Comparison of ENCODE assay signal across 29 cellular contexts in the genomic region with DNA sequence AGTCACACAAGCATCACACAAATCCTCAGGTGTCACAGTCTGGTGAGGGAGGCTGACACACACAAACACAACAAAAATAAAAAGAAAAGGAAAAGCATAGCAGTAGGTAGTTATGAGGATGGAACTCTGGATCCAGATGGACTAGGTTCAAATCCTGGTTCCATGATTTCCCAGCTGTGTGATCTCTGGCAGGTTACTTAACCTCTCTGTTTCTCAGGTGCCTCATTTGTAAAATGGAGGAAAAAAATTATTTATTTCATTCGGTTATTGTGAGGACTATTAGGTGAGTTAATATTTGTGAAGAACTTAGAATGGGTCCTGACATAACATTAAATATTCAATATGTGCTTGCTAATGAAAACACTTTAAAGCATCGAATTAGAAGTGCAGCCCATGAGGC. TPM values are rescaled to one million over a fixed set of nuclear protein-coding genes. Genes with fewer than 3 reads are reported as not detected.
DNase-seq lines count a peak whose midpoint lies in the region; ATAC-seq, FAIRE-seq and TF ChIP-seq lines count a peak whose summit lies in the region.
"Had no signal": no experiment of that assay in that cellular context is flagged by ENCODE, and none has a peak within 500 bp of the region (broad histone marks: within the 10 kb centered on the region; RNA-seq: fewer than 3 reads in every experiment).

No MANE protein-coding gene starts in this region.

- no peak overlapping the region for H3K27ac Mint-ChIP-seq in stimulated activated naive CD8-positive, alpha-beta T cell treated with anti-CD3 and anti-CD28 coated beads, Interleukin-15, amount 100 ng/mL, for 72 hours
- H3K27ac Mint-ChIP-seq: CD14-positive monocyte; CD4-positive, alpha-beta memory T cell; CD4-positive, CD25-positive, alpha-beta regulatory T cell had no signal

- intact Hi-C loops in K562 (cut with micrococcal nuclease): no loop called here

- H2AFZ ChIP-seq in K562 (ENCODE audit: low read depth, low read length): no peak overlapping the region

- no peak for TF ChIP-seq CTCF in A549 (IDR thresholded peaks at IDR 0.05)
- TF ChIP-seq CTCF in K562 (IDR thresholded peaks at IDR 0.05 in 2 of 3, conservative IDR thresholded peaks at IDR 0.05 in 1 of 3; ENCODE audit: insufficient read depth in 2 of 3, low read depth in 1 of 3, low read length in 3 of 3): no peak

- no peaks in the 10 kb centered on the region for H4K20me1 ChIP-seq in K562 (replicated peaks; ENCODE audit: control insufficient read depth, insufficient read depth, low read length)
- H4K20me1 ChIP-seq: BLaER1 had no signal

- POLR2A ChIA-PET in A549 (lab: Yijun Ruan, JAX) (no interaction called here), K562 (lab: Yijun Ruan, JAX) (interaction anchor here (0.6 kb wide), 1 partner anchor 329 kb away, joined by 4 read pairs; no protein-coding TSS in a partner anchor)

- H3K27me3 Mint-ChIP-seq in stimulated activated naive CD8-positive, alpha-beta T cell treated with anti-CD3 and anti-CD28 coated beads, Interleukin-15, amount 100 ng/mL, for 72 hours: no peaks in the 10 kb centered on the region
- H3K27me3 Mint-ChIP-seq: CD4-positive, CD25-positive, alpha-beta regulatory T cell; CD8-positive, alpha-beta memory T cell had no signal

- ATAC-seq in A549: no peak
- ATAC-seq in K562: no peak
- no peak for ATAC-seq in stimulated activated naive CD8-positive, alpha-beta T cell treated with anti-CD3 and anti-CD28 coated beads, Interleukin-15, amount 100 ng/mL, for 72 hours
- ATAC-seq: GM12878 had no signal

- 2% methylated on average over 2 of the region's 2 CpGs for WGBS in A549 (ENCODE audit: missing lambda C conversion rate)
- 0% methylated on average over 2 of the region's 2 CpGs for WGBS in K562 (ENCODE audit: insufficient coverage, low coverage, missing lambda C conversion rate)

- H3K4me2 ChIP-seq in A549 (no peak overlapping the region), K562 (ENCODE audit: insufficient read depth, low read length) (no peak overlapping the region)
- H3K4me2 ChIP-seq: BLaER1 had no signal

- H3K4me1 ChIP-seq in A549 (no peaks in the 10 kb centered on the region), K562 (replicated peaks in 1 of 2; ENCODE audit: control insufficient read depth in 2 of 2, insufficient read depth in 2 of 2, low read length in 2 of 2) (no peaks in the 10 kb centered on the region)
- H3K4me1 ChIP-seq: BE2C, BLaER1 had no signal

- no peak overlapping the region for H3K4me3 Mint-ChIP-seq in stimulated activated naive CD8-positive, alpha-beta T cell treated with anti-CD3 and anti-CD28 coated beads, Interleukin-15, amount 100 ng/mL, for 72 hours
- H3K4me3 Mint-ChIP-seq: CD14-positive monocyte; CD4-positive, alpha-beta memory T cell; CD4-positive, CD25-positive, alpha-beta regulatory T cell; CD8-positive, alpha-beta memory T cell had no signal

- no peaks in the 10 kb centered on the region for H3K9me3 Mint-ChIP-seq in stimulated activated naive CD8-positive, alpha-beta T cell treated with anti-CD3 and anti-CD28 coated beads, Interleukin-15, amount 100 ng/mL, for 72 hours
- H3K9me3 Mint-ChIP-seq: CD4-positive, alpha-beta memory T cell had no signal

- BruUV-seq in K562 (replicated peaks; lab: Mats Ljungman, UMichigan): no TSS peak

- FAIRE-seq in A549 (lab: Jason Lieb, UNC) (peak; percentile 13), K562 (lab: Jason Lieb, UNC) (no peak)
- FAIRE-seq: GM12878, GM12892, GM18507 had no signal

- TF ChIP-seq POLR2A in A549 (IDR thresholded peaks at IDR 0.05; ENCODE audit: low read length) (no peak), K562 (conservative IDR thresholded peaks at IDR 0.05) (no peak)

- TF ChIP-seq RAD21 in A549 (conservative IDR thresholded peaks at IDR 0.05 in 1 of 2, IDR thresholded peaks at IDR 0.05 in 1 of 2) (no peak), K562 (CRISPR knock-in tag; conservative IDR thresholded peaks at IDR 0.05 in 1 of 2, IDR thresholded peaks at IDR 0.05 in 1 of 2) (no peak)

- CTCF ChIA-PET in A549 (lab: Yijun Ruan, JAX) (no interaction called here), K562 (lab: Yijun Ruan, JAX; ENCODE audit: low intra/inter-chr PET ratio) (no interaction called here)

- no peaks in the 10 kb centered on the region for H3K4me1 Mint-ChIP-seq in stimulated activated naive CD8-positive, alpha-beta T cell treated with anti-CD3 and anti-CD28 coated beads, Interleukin-15, amount 100 ng/mL, for 72 hours
- H3K4me1 Mint-ChIP-seq: CD14-positive monocyte; CD4-positive, alpha-beta memory T cell; CD4-positive, CD25-positive, alpha-beta regulatory T cell; CD8-positive, alpha-beta memory T cell had no signal

- in situ Hi-C loops in K562 (cut with MboI): no loop called here

- H3K27ac ChIP-seq in A549 (no peak overlapping the region), K562 (ENCODE audit: extremely low read depth, low read depth, low read length) (no peak overlapping the region)
- H3K27ac ChIP-seq: 22Rv1, BLaER1 had no signal

- no peak overlapping the region for H3K9ac ChIP-seq in K562 (ENCODE audit: insufficient read depth in 1 of 2, low read depth in 2 of 2, low read length in 2 of 2)
- H3K9ac ChIP-seq: BLaER1 had no signal

- no peak overlapping the region for H3K4me3 ChIP-seq in A549
- H3K4me3 ChIP-seq in K562: no peak overlapping the region
- H3K4me3 ChIP-seq: BLaER1, GM12878 had no signal

- no peaks in the 10 kb centered on the region for H3K36me3 ChIP-seq in K562 (ENCODE audit: control insufficient read depth, insufficient read depth, low read length)
- H3K36me3 ChIP-seq: BE2C, BLaER1 had no signal

- DNase-seq in A549 (ENCODE audit: low read depth in 1 of 2, low spot score in 1 of 2) (no peak), K562 (ENCODE audit: extremely low read depth in 1 of 4, low spot score in 3 of 4) (no peak), RKO (ENCODE audit: low spot score) (no peak)
- DNase-seq in stimulated activated naive CD8-positive, alpha-beta T cell treated with anti-CD3 and anti-CD28 coated beads, Interleukin-15, amount 100 ng/mL, for 72 hours: no peak
- DNase-seq: ACHN; BE2C; C1 segment of cervical spinal cord; CD4-positive, alpha-beta memory T cell; CD4-positive, CD25-positive, alpha-beta regulatory T cell; CD8-positive, alpha-beta memory T cell; COR-L47; DMS 273 treated with DMSO at 0.1 percent for 48 hours; DMS153; DMS53; DMS79; DND-41; EL; GDM1 had no signal

- TF ChIP-seq EP300 in A549 (IDR thresholded peaks at IDR 0.05) (no peak), K562 (IDR thresholded peaks at IDR 0.05; ENCODE audit: low read length) (no peak)

- no peaks in the 10 kb centered on the region for H3K79me2 ChIP-seq in K562 (ENCODE audit: control insufficient read depth, insufficient read depth, low read length)

- H3K27me3 ChIP-seq in K562 (ENCODE audit: control insufficient read depth in 2 of 2, insufficient read depth in 2 of 2, low read length in 2 of 2): peaks cover 0 to 4% of the 10 kb centered on the region in 2 experiments; a peak in 1 of 5 replicates
- H3K27me3 ChIP-seq: BE2C had no signal

- H3K9me1 ChIP-seq in K562 (ENCODE audit: control insufficient read depth, insufficient read depth, low read length): no peaks in the 10 kb centered on the region

- H3K9me3 ChIP-seq in A549 (no peaks in the 10 kb centered on the region), K562 (replicated peaks; ENCODE audit: control insufficient read depth, insufficient read depth, low read depth, low read length) (no peaks in the 10 kb centered on the region)
- H3K9me3 ChIP-seq: BE2C, BLaER1 had no signal

RNA-seq across cellular contexts. Expression of a gene that starts 19.8 kb away (rescaled TPM):
- polyA plus RNA-seq in A549 (2011; rRNA removed): not detected in 2 replicates
- 0.09 TPM in 1 of 2 replicates, not detected in the other for polyA plus RNA-seq in A549 (2012; cell fraction: cytosol; rRNA removed)
- not detected in 2 replicates for polyA plus RNA-seq in A549 (2012; cell fraction: nucleus; rRNA removed)
- not detected in 3 replicates for polyA plus RNA-seq in A549 (2017; fragmentation: RNase III; extraction: RNeasy Plus Mini Kit Qiagen cat#74134 plus additional on column Dnase treatment)
- not detected in 2 replicates for polyA minus RNA-seq in A549 (2011; rRNA and poly(A)+ RNA removed)
- total RNA-seq in K562 (2011; cell fraction: chromatin; rRNA removed; ENCODE audit: low replicate concordance): 8.7 and 13.5 TPM in 2 replicates
- 7.0 and 9.2 TPM in 2 replicates for total RNA-seq in K562 (2011; cell fraction: nucleolus; rRNA removed)
- total RNA-seq in K562 (2011; cell fraction: nucleoplasm; rRNA removed): 11.6 and 11.8 TPM in 2 replicates
- total RNA-seq in K562 (2014; rRNA removed): 493 and 621 TPM in 2 replicates
- 357 and 472 TPM in 2 replicates for total RNA-seq in K562 (2014; rRNA removed; fragmentation: Illumina TruSeq; extraction: Trizol)
- total RNA-seq in K562 (2015; rRNA removed; fragmentation: Illumina TruSeq; extraction: Trizol): 426 and 437 TPM in 2 replicates
- total RNA-seq in K562 (2021): 608 and 670 TPM in 2 replicates
- polyA plus RNA-seq in K562 (2011; rRNA removed): 156 and 342 TPM in 2 replicates
- polyA plus RNA-seq in K562 (2011; cell fraction: cytosol; rRNA removed): 34.2 and 38.0 TPM in 2 replicates
- polyA plus RNA-seq in K562 (2011; cell fraction: nucleus; rRNA removed): 27.7 and 38.1 TPM in 2 replicates
- polyA plus RNA-seq in K562 (2012): 178 and 351 TPM in 2 replicates
- polyA plus RNA-seq in K562 (2014; fragmentation: Illumina TruSeq; extraction: Trizol): 204 and 215 TPM in 2 replicates
- 1,000 to 10,000 TPM; 1,581 to 1,651 TPM for polyA plus RNA-seq in K562 (2014; fragmentation: Nextera tagmentation; extraction: Ambion mirVana)
- polyA plus RNA-seq in K562 (2014; rRNA removed): 356 and 549 TPM in 2 replicates
- polyA minus RNA-seq in K562 (2011; rRNA and poly(A)+ RNA removed): 44.7 and 168 TPM in 2 replicates
- polyA minus RNA-seq in K562 (2011; cell fraction: cytosol; rRNA and poly(A)+ RNA removed): 57.8 and 106 TPM in 2 replicates
- 3.2 and 6.3 TPM in 2 replicates for polyA minus RNA-seq in K562 (2011; cell fraction: nucleus; rRNA and poly(A)+ RNA removed)
- total RNA-seq: A673; CD4-positive, alpha-beta memory T cell; CD4-positive, CD25-positive, alpha-beta regulatory T cell; CD8-positive, alpha-beta memory T cell; G401; GM12878 had no signal
- polyA plus RNA-seq: AG04450; CD14-positive monocyte; CD4-positive, alpha-beta memory T cell; CD4-positive, CD25-positive, alpha-beta regulatory T cell; CD8-positive, alpha-beta memory T cell had no signal

RNA-seq across cellular contexts. Expression of a gene that starts 29.3 kb away (rescaled TPM):
- polyA plus RNA-seq in A549 (2011; rRNA removed): not detected in 2 replicates
- polyA plus RNA-seq in A549 (2012; cell fraction: cytosol; rRNA removed): not detected in 2 replicates
- polyA plus RNA-seq in A549 (2012; cell fraction: nucleus; rRNA removed): not detected in 2 replicates
- not detected in 3 replicates for polyA plus RNA-seq in A549 (2017; fragmentation: RNase III; extraction: RNeasy Plus Mini Kit Qiagen cat#74134 plus additional on column Dnase treatment)
- polyA minus RNA-seq in A549 (2011; rRNA and poly(A)+ RNA removed): not detected in 2 replicates
- not detected in 2 replicates for total RNA-seq in K562 (2011; cell fraction: chromatin; rRNA removed; ENCODE audit: low replicate concordance)
- 4.7 and 5.4 TPM in 2 replicates for total RNA-seq in K562 (2011; cell fraction: nucleolus; rRNA removed)
- 3.7 TPM in 1 of 2 replicates, not detected in the other for total RNA-seq in K562 (2011; cell fraction: nucleoplasm; rRNA removed)
- 23.7 and 90.7 TPM in 2 replicates for total RNA-seq in K562 (2014; rRNA removed)
- 81.1 and 105 TPM in 2 replicates for total RNA-seq in K562 (2014; rRNA removed; fragmentation: Illumina TruSeq; extraction: Trizol)
- 68.2 and 72.4 TPM in 2 replicates for total RNA-seq in K562 (2015; rRNA removed; fragmentation: Illumina TruSeq; extraction: Trizol)
- total RNA-seq in K562 (2021): 583 and 588 TPM in 2 replicates
- 36.1 and 85.8 TPM in 2 replicates for polyA plus RNA-seq in K562 (2011; rRNA removed)
- polyA plus RNA-seq in K562 (2011; cell fraction: cytosol; rRNA removed): 29.3 and 51.3 TPM in 2 replicates
- polyA plus RNA-seq in K562 (2011; cell fraction: nucleus; rRNA removed): 9.4 and 10.3 TPM in 2 replicates
- polyA plus RNA-seq in K562 (2012): 73.0 and 308 TPM in 2 replicates
- 32.4 and 37.7 TPM in 2 replicates for polyA plus RNA-seq in K562 (2014; fragmentation: Illumina TruSeq; extraction: Trizol)
- 10 to 100 TPM; 84.6 to 84.9 TPM for polyA plus RNA-seq in K562 (2014; fragmentation: Nextera tagmentation; extraction: Ambion mirVana)
- polyA plus RNA-seq in K562 (2014; rRNA removed): 2.7 and 6.0 TPM in 2 replicates
- polyA minus RNA-seq in K562 (2011; rRNA and poly(A)+ RNA removed): 5.0 and 16.5 TPM in 2 replicates
- 11.3 and 35.3 TPM in 2 replicates for polyA minus RNA-seq in K562 (2011; cell fraction: cytosol; rRNA and poly(A)+ RNA removed)
- polyA minus RNA-seq in K562 (2011; cell fraction: nucleus; rRNA and poly(A)+ RNA removed): 1.3 and 2.6 TPM in 2 replicates
- total RNA-seq: A673; CD4-positive, alpha-beta memory T cell; CD4-positive, CD25-positive, alpha-beta regulatory T cell; CD8-positive, alpha-beta memory T cell; G401 had no signal
- polyA plus RNA-seq: AG04450; CD14-positive monocyte; CD4-positive, alpha-beta memory T cell; CD4-positive, CD25-positive, alpha-beta regulatory T cell; CD8-positive, alpha-beta memory T cell; GM12878 had no signal

RNA-seq across cellular contexts. Expression of a gene that starts 38.8 kb away (rescaled TPM):
- polyA plus RNA-seq in A549 (2011; rRNA removed) (not detected in 2 replicates), A549 (2017; fragmentation: RNase III; extraction: RNeasy Plus Mini Kit Qiagen cat#74134 plus additional on column Dnase treatment) (not detected in 3 replicates), K562 (2011; rRNA removed) (not detected in 2 replicates), K562 (2014; fragmentation: Illumina TruSeq; extraction: Trizol) (not detected in 2 replicates), K562 (2014; fragmentation: Nextera tagmentation; extraction: Ambion mirVana) (under 1 TPM in 1 of 2 experiments, not detected in 1; 0.21 TPM), K562 (2014; rRNA removed) (not detected in 2 replicates)
- polyA plus RNA-seq in A549 (2012; cell fraction: cytosol; rRNA removed): not detected in 2 replicates
- polyA plus RNA-seq in A549 (2012; cell fraction: nucleus; rRNA removed): not detected in 2 replicates
- polyA minus RNA-seq in A549 (2011; rRNA and poly(A)+ RNA removed): not detected in 2 replicates
- total RNA-seq in K562 (2011; cell fraction: chromatin; rRNA removed; ENCODE audit: low replicate concordance): not detected in 2 replicates
- not detected in 2 replicates for total RNA-seq in K562 (2011; cell fraction: nucleolus; rRNA removed)
- total RNA-seq in K562 (2011; cell fraction: nucleoplasm; rRNA removed): not detected in 2 replicates
- total RNA-seq in K562 (2014; rRNA removed) (not detected in 2 replicates), K562 (2014; rRNA removed; fragmentation: Illumina TruSeq; extraction: Trizol) (not detected in 2 replicates), K562 (2015; rRNA removed; fragmentation: Illumina TruSeq; extraction: Trizol) (not detected in 2 replicates), K562 (2021) (not detected in 2 replicates)
- 0.16 TPM in 1 of 2 replicates, not detected in the other for polyA plus RNA-seq in K562 (2011; cell fraction: cytosol; rRNA removed)
- not detected in 2 replicates for polyA plus RNA-seq in K562 (2011; cell fraction: nucleus; rRNA removed)
- not detected in 2 replicates for polyA plus RNA-seq in K562 (2012)
- polyA minus RNA-seq in K562 (2011; rRNA and poly(A)+ RNA removed): not detected in 2 replicates
- polyA minus RNA-seq in K562 (2011; cell fraction: cytosol; rRNA and poly(A)+ RNA removed): not detected in 2 replicates
- not detected in 2 replicates for polyA minus RNA-seq in K562 (2011; cell fraction: nucleus; rRNA and poly(A)+ RNA removed)
- total RNA-seq: A172; A673; CD4-positive, alpha-beta memory T cell; CD4-positive, CD25-positive, alpha-beta regulatory T cell; CD8-positive, alpha-beta memory T cell; Daoy; G401; GM12878 had no signal
- polyA plus RNA-seq: AG04450; CD14-positive monocyte; CD4-positive, alpha-beta memory T cell; CD4-positive, CD25-positive, alpha-beta regulatory T cell; CD8-positive, alpha-beta memory T cell; GM12878 had no signal

RNA-seq across cellular contexts. Expression of a gene that starts 48.4 kb away (rescaled TPM):
- not detected in 2 replicates for polyA plus RNA-seq in A549 (2011; rRNA removed)
- polyA plus RNA-seq in A549 (2012; cell fraction: cytosol; rRNA removed): not detected in 2 replicates
- not detected in 2 replicates for polyA plus RNA-seq in A549 (2012; cell fraction: nucleus; rRNA removed)
- polyA plus RNA-seq in A549 (2017; fragmentation: RNase III; extraction: RNeasy Plus Mini Kit Qiagen cat#74134 plus additional on column Dnase treatment): not detected in 3 replicates
- polyA minus RNA-seq in A549 (2011; rRNA and poly(A)+ RNA removed): not detected in 2 replicates
- total RNA-seq in K562 (2011; cell fraction: chromatin; rRNA removed; ENCODE audit: low replicate concordance): not detected in 2 replicates
- total RNA-seq in K562 (2011; cell fraction: nucleolus; rRNA removed): not detected in 2 replicates
- total RNA-seq in K562 (2011; cell fraction: nucleoplasm; rRNA removed): not detected in 2 replicates
- 0.77 and 1.7 TPM in 2 replicates for total RNA-seq in K562 (2014; rRNA removed)
- not detected in 2 replicates for total RNA-seq in K562 (2014; rRNA removed; fragmentation: Illumina TruSeq; extraction: Trizol)
- not detected in 2 replicates for total RNA-seq in K562 (2015; rRNA removed; fragmentation: Illumina TruSeq; extraction: Trizol)
- total RNA-seq in K562 (2021): 467 and 531 TPM in 2 replicates
- polyA plus RNA-seq in K562 (2011; rRNA removed): not detected in 2 replicates
- polyA plus RNA-seq in K562 (2011; cell fraction: cytosol; rRNA removed): not detected in 2 replicates
- polyA plus RNA-seq in K562 (2011; cell fraction: nucleus; rRNA removed): not detected in 2 replicates
- polyA plus RNA-seq in K562 (2012): not detected in 2 replicates
- polyA plus RNA-seq in K562 (2014; fragmentation: Illumina TruSeq; extraction: Trizol): not detected in 2 replicates
- not detected for polyA plus RNA-seq in K562 (2014; fragmentation: Nextera tagmentation; extraction: Ambion mirVana)
- polyA plus RNA-seq in K562 (2014; rRNA removed): 0.54 and 0.77 TPM in 2 replicates
- not detected in 2 replicates for polyA minus RNA-seq in K562 (2011; rRNA and poly(A)+ RNA removed)
- not detected in 2 replicates for polyA minus RNA-seq in K562 (2011; cell fraction: cytosol; rRNA and poly(A)+ RNA removed)
- polyA minus RNA-seq in K562 (2011; cell fraction: nucleus; rRNA and poly(A)+ RNA removed): not detected in 2 replicates
- total RNA-seq: A172; A673; CD4-positive, alpha-beta memory T cell; CD4-positive, CD25-positive, alpha-beta regulatory T cell; CD8-positive, alpha-beta memory T cell; G401; GM12878 had no signal
- polyA plus RNA-seq: AG04450; CD14-positive monocyte; CD4-positive, alpha-beta memory T cell; CD4-positive, CD25-positive, alpha-beta regulatory T cell; CD8-positive, alpha-beta memory T cell; GM12878 had no signal

RNA-seq across cellular contexts. Expression of a gene that starts 57.9 kb away (rescaled TPM):
- polyA plus RNA-seq in A549 (2011; rRNA removed) (not detected in 2 replicates), A549 (2017; fragmentation: RNase III; extraction: RNeasy Plus Mini Kit Qiagen cat#74134 plus additional on column Dnase treatment) (not detected in 3 replicates), K562 (2011; rRNA removed) (not detected in 2 replicates), K562 (2014; fragmentation: Illumina TruSeq; extraction: Trizol) (15.3 and 15.5 TPM in 2 replicates), K562 (2014; fragmentation: Nextera tagmentation; extraction: Ambion mirVana) (10 to 100 TPM; 25.1 to 27.6 TPM), K562 (2014; rRNA removed) (0.54 and 0.77 TPM in 2 replicates)
- polyA plus RNA-seq in A549 (2012; cell fraction: cytosol; rRNA removed): not detected in 2 replicates
- polyA plus RNA-seq in A549 (2012; cell fraction: nucleus; rRNA removed): not detected in 2 replicates
- not detected in 2 replicates for polyA minus RNA-seq in A549 (2011; rRNA and poly(A)+ RNA removed)
- not detected in 2 replicates for total RNA-seq in K562 (2011; cell fraction: chromatin; rRNA removed; ENCODE audit: low replicate concordance)
- total RNA-seq in K562 (2011; cell fraction: nucleolus; rRNA removed): not detected in 2 replicates
- not detected in 2 replicates for total RNA-seq in K562 (2011; cell fraction: nucleoplasm; rRNA removed)
- total RNA-seq in K562 (2014; rRNA removed) (0.77 and 1.7 TPM in 2 replicates), K562 (2014; rRNA removed; fragmentation: Illumina TruSeq; extraction: Trizol) (3.5 and 6.1 TPM in 2 replicates), K562 (2015; rRNA removed; fragmentation: Illumina TruSeq; extraction: Trizol) (1.8 and 4.0 TPM in 2 replicates), K562 (2021) (531 and 581 TPM in 2 replicates)
- 0.13 TPM in 1 of 2 replicates, not detected in the other for polyA plus RNA-seq in K562 (2011; cell fraction: cytosol; rRNA removed)
- not detected in 2 replicates for polyA plus RNA-seq in K562 (2011; cell fraction: nucleus; rRNA removed)
- not detected in 2 replicates for polyA plus RNA-seq in K562 (2012)
- polyA minus RNA-seq in K562 (2011; rRNA and poly(A)+ RNA removed): not detected in 2 replicates
- 4.2 TPM in 1 of 2 replicates, not detected in the other for polyA minus RNA-seq in K562 (2011; cell fraction: cytosol; rRNA and poly(A)+ RNA removed)
- polyA minus RNA-seq in K562 (2011; cell fraction: nucleus; rRNA and poly(A)+ RNA removed): not detected in 2 replicates
- total RNA-seq: A673; CD4-positive, alpha-beta memory T cell; CD4-positive, CD25-positive, alpha-beta regulatory T cell; CD8-positive, alpha-beta memory T cell; G401 had no signal
- polyA plus RNA-seq: AG04450; CD14-positive monocyte; CD4-positive, alpha-beta memory T cell; CD4-positive, CD25-positive, alpha-beta regulatory T cell; CD8-positive, alpha-beta memory T cell; GM12878 had no signal

Comparison
In these comparisons a context has a peak if more than half of its experiments do, and no peak if none do; other contexts are left out.
1. RNA of a gene that starts 19.8 kb away (polyA plus RNA-seq): 27.7 to 1,651 TPM in K562; 0.09 TPM in A549; every median in the first group is over 10 times any median in the second.